In genomic region chr5:6827815-6828214, GRCh38 we compare ENCODE assay signal across 8 cellular contexts.
DNase-seq lines count a peak whose midpoint lies in the region; ATAC-seq lines count a peak whose summit lies in the region.

No MANE protein-coding gene starts in this region.

- ATAC-seq in GM18517 (IDR thresholded peaks at IDR 0.05; ENCODE audit: unreplicated experiment) (peak; percentile 70), HG02588 (IDR thresholded peaks at IDR 0.05; ENCODE audit: unreplicated experiment) (peak; percentile 71)

- DNase-seq in NCI-H774 (lab: John Stamatoyannopoulos, UW) = peak; percentile 64
- peak; percentile 9 for DNase-seq in effector CD4-positive, alpha-beta T cell
- DNase-seq in NCI-H446 treated with DMSO at 0.1 percent for 48 hours (lab: John Stamatoyannopoulos, UW) = no peak
- no peak for DNase-seq in NCI-H1694 treated with DMSO at 0.1 percent for 48 hours (lab: John Stamatoyannopoulos, UW)
- no peak for DNase-seq in ureter (ENCODE audit: low spot score)
- DNase-seq in NCI-H1105 treated with DMSO at 0.1 percent for 48 hours (lab: John Stamatoyannopoulos, UW) = no peak

Comparison
In these comparisons a context has a peak if more than half of its experiments do, and no peak if none do; other contexts are left out.
1. DNase-seq: peak in NCI-H774 (single experiment) and effector CD4-positive, alpha-beta T cell (single experiment); none in NCI-H446 treated with DMSO at 0.1 percent for 48 hours (single experiment), NCI-H1694 treated with DMSO at 0.1 percent for 48 hours (single experiment), ureter (single experiment) and NCI-H1105 treated with DMSO at 0.1 percent for 48 hours (single experiment).